ENCODE assay signal across 8 cellular contexts in genomic region chr16:2881783-2882459, GRCh38. TPM values are rescaled to one million over a fixed set of nuclear protein-coding genes. Genes with fewer than 3 reads are reported as not detected.
DNase-seq lines count a peak whose midpoint lies in the region; ATAC-seq, FAIRE-seq and TF ChIP-seq lines count a peak whose summit lies in the region.
"Not testable (repeated sequence)": the region's sequence is repeated elsewhere in the genome, so short reads cannot be mapped to it uniquely, and the experiment has no call there.

No MANE protein-coding gene starts in this region.

- peak; percentile 0 for ATAC-seq in GM19438 (IDR thresholded peaks at IDR 0.05; ENCODE audit: low read depth, unreplicated experiment)
- not testable (repeated sequence) for ATAC-seq in lung (ENCODE audit: insufficient read depth, low FRiP score)

- POLR2A ChIA-PET in BJ (lab: Charles Lee) = interaction anchor here (0.7 to 1.0 kb wide), 2 partner anchors 31 to 1197 kb away, joined by 3 to 4 read pairs; no protein-coding TSS in a partner anchor

- 5 to 9% methylated on average over 34 to 40 of the region's 41 CpGs for WGBS in esophagus, 2 donors
- 4 to 10% methylated on average over 35 to 40 of the region's 41 CpGs for WGBS in lung, 2 donors
- WGBS in small intestine, 3 donors = 1 to 7% (median 7%) methylated on average over 24 to 41 of the region's 41 CpGs

- not testable (repeated sequence) for H3K9me3 ChIP-seq in esophagus (ENCODE audit: control insufficient read depth in 2 of 2, insufficient read depth in 1 of 2, low read depth in 1 of 2, low read length in 1 of 2); lung (ENCODE audit: control insufficient read depth in 2 of 2, insufficient read depth in 1 of 2, low read length in 1 of 2); small intestine (ENCODE audit: control insufficient read depth, low read depth)

- not testable (repeated sequence) for DNase-seq in BJ (ENCODE audit: low read depth); lung (ENCODE audit: low spot score)
- DNase-seq in HL-60 (ENCODE audit: low read depth in 1 of 2, low spot score in 1 of 2) (peak; percentile 35 to 52), RPMI7951 (ENCODE audit: low read depth) (peak; percentile 41), activated gamma-delta T cell treated with Interleukin-2 at 50 U/mL for 16 hours (peak; percentile 33), small intestine (peak; percentile 74)

- not testable (repeated sequence) for H3K27me3 ChIP-seq in BJ (ENCODE audit: control insufficient read depth, insufficient read depth, low read length); HL-60 (ENCODE audit: insufficient read depth, poor library complexity, severe bottlenecking); esophagus (ENCODE audit: control insufficient read depth in 1 of 2, insufficient read depth in 2 of 2, low read length in 2 of 2); lung (ENCODE audit: control insufficient read depth, insufficient read depth); small intestine (ENCODE audit: control insufficient read depth in 2 of 2, insufficient read depth in 2 of 2, low read length in 2 of 2)

- H3K4me3 ChIP-seq in BJ (ENCODE audit: low read depth, low read length) (peak overlapping the region; percentile 99), HL-60 (replicated peaks; ENCODE audit: insufficient read depth, low read length) (peak overlapping the region; percentile 94), esophagus (ENCODE audit: low read depth in 1 of 2, low read length in 2 of 2) (peak overlapping the region; percentile 73 to 78), lung (peak overlapping the region; percentile 61), small intestine (ENCODE audit: low read depth in 1 of 2, low read length in 2 of 2) (peak overlapping the region; percentile 62 to 89)

- not testable (repeated sequence) for FAIRE-seq in small intestine (lab: Jason Lieb, UNC)

- not testable (repeated sequence) for H3K4me1 ChIP-seq in esophagus (ENCODE audit: control insufficient read depth in 2 of 2, insufficient read depth in 2 of 2, low read length in 1 of 2); lung (ENCODE audit: control insufficient read depth in 2 of 2, insufficient read depth in 2 of 2, low read length in 2 of 2); small intestine (ENCODE audit: control insufficient read depth in 2 of 2, insufficient read depth in 1 of 2, low read depth in 1 of 2, low read length in 1 of 2)

- not testable (repeated sequence) for TF ChIP-seq CTCF in BJ (IDR thresholded peaks at IDR 0.05; ENCODE audit: insufficient read depth, low read depth, low read length); HL-60 (IDR thresholded peaks at IDR 0.05; ENCODE audit: insufficient read depth, low read length); lung (IDR thresholded peaks at IDR 0.05; ENCODE audit: control extremely low read depth, extremely low read depth)

- CTCF ChIA-PET in BJ (lab: Yijun Ruan, JAX) = interaction anchor here (0.6 to 2.8 kb wide), 8 partner anchors 9 to 190 kb away, joined by 3 to 11 read pairs (median 8); no protein-coding TSS in a partner anchor

- H3K27ac ChIP-seq in HL-60 (replicated peaks) (peak overlapping the region; percentile 82), esophagus (ENCODE audit: low read depth in 2 of 2, low read length in 1 of 2) (peak overlapping the region; percentile 95 to 98), lung (ENCODE audit: low read depth in 1 of 2, low read length in 1 of 2) (peak overlapping the region; percentile 89 to 90), small intestine (ENCODE audit: low read depth in 1 of 2, low read length in 1 of 2) (peak overlapping the region; percentile 88 to 99)

- not testable (repeated sequence) for H3K36me3 ChIP-seq in BJ (ENCODE audit: control insufficient read depth, insufficient read depth, low read length); esophagus (ENCODE audit: control insufficient read depth in 2 of 2, insufficient read depth in 2 of 2, low read length in 1 of 2); lung (ENCODE audit: control insufficient read depth in 2 of 2, insufficient read depth in 2 of 2, low read length in 2 of 2); small intestine (ENCODE audit: control insufficient read depth in 2 of 2, insufficient read depth in 2 of 2, low read length in 2 of 2)

RNA-seq across cellular contexts. Expression of gene FLYWCH2, which starts 1.1 kb away (rescaled TPM):
- polyA plus RNA-seq in BJ (2011; rRNA removed) = 25.6 and 39.9 TPM in 2 replicates
- polyA minus RNA-seq in BJ (2011; rRNA and poly(A)+ RNA removed) = 5.3 and 6.4 TPM in 2 replicates
- 70.4 and 91.8 TPM in 2 replicates for total RNA-seq in RPMI7951 (2014; rRNA removed; shearing (Covaris generic))
- polyA plus RNA-seq in esophagus = 10 to 100 TPM; 23.9 to 30.9 TPM
- 10 to 100 TPM; 26.7 to 38.0 TPM for total RNA-seq in lung
- polyA plus RNA-seq in lung = 10 to 100 TPM; 40.4 to 40.6 TPM
- polyA plus RNA-seq in small intestine = 10 to 100 TPM; 21.9 to 30.2 (median 24.6) TPM

RNA-seq across cellular contexts. Expression of gene PRSS22, which starts 24.0 kb away (rescaled TPM):
- not detected in 2 replicates for polyA plus RNA-seq in BJ (2011; rRNA removed)
- polyA minus RNA-seq in BJ (2011; rRNA and poly(A)+ RNA removed) = not detected in 2 replicates
- total RNA-seq in RPMI7951 (2014; rRNA removed; shearing (Covaris generic)) = 0.72 and 0.78 TPM in 2 replicates
- 100 to 1,000 TPM; 109 to 281 TPM for polyA plus RNA-seq in esophagus
- total RNA-seq in lung = 10 to 100 TPM; 11.5 to 34.1 TPM
- polyA plus RNA-seq in lung = 10 to 100 TPM; 27.3 to 30.1 TPM
- polyA plus RNA-seq in small intestine = 1 to 10 TPM in 2 of 3 donors, under 1 TPM in 1; 0.45 to 3.9 (median 1.4) TPM

RNA-seq across cellular contexts. Expression of gene FLYWCH1, which starts 29.8 kb away (rescaled TPM):
- polyA plus RNA-seq in BJ (2011; rRNA removed) = 16.2 and 25.4 TPM in 2 replicates
- 16.5 and 21.8 TPM in 2 replicates for polyA minus RNA-seq in BJ (2011; rRNA and poly(A)+ RNA removed)
- total RNA-seq in RPMI7951 (2014; rRNA removed; shearing (Covaris generic)) = 7.9 and 13.5 TPM in 2 replicates
- 10 to 100 TPM; 12.9 to 20.2 TPM for polyA plus RNA-seq in esophagus
- 10 to 100 TPM; 15.0 to 34.3 TPM for total RNA-seq in lung
- 10 to 100 TPM; 13.3 to 27.7 TPM for polyA plus RNA-seq in lung
- 10 to 100 TPM; 13.0 to 15.2 (median 14.7) TPM for polyA plus RNA-seq in small intestine

RNA-seq across cellular contexts. Expression of gene ZG16B, which starts 51.8 kb away (rescaled TPM):
- polyA plus RNA-seq in BJ (2011; rRNA removed) (0.10 TPM in 2 replicates), esophagus (1 to 10 TPM in 1 of 2 donors, under 1 TPM in 1; 0.77 to 1.1 TPM), lung (1 to 10 TPM; 2.1 to 3.9 TPM), small intestine (10 to 100 TPM in 2 of 3 donors, 1 to 10 TPM in 1; 5.2 to 19.9 (median 17.3) TPM)
- not detected in 2 replicates for polyA minus RNA-seq in BJ (2011; rRNA and poly(A)+ RNA removed)
- total RNA-seq in RPMI7951 (2014; rRNA removed; shearing (Covaris generic)) = 0.88 and 1.2 TPM in 2 replicates
- total RNA-seq in lung = 1 to 10 TPM; 4.7 to 6.1 TPM

Comparison
In these comparisons a context has a peak if more than half of its experiments do, and no peak if none do; other contexts are left out.
1. RNA of gene PRSS22, which starts 24.0 kb away (polyA plus RNA-seq): 109 to 281 TPM in esophagus and 27.3 to 30.1 TPM in lung; 0.45 to 3.9 TPM in small intestine and not detected in BJ; every median in the first group is over 4 times any median in the second.
2. Peak in every context shown above with its lines, with median percentiles within 50 percentile points of each other: H3K4me3 ChIP-seq and H3K27ac ChIP-seq.